In genomic region chr16:75151798-75152197, GRCh38 we compare ENCODE assay signal across 19 cellular contexts. TPM values are rescaled to one million over a fixed set of nuclear protein-coding genes. Genes with fewer than 3 reads are reported as not detected.
"Had no signal": no experiment of that assay in that cellular context is flagged by ENCODE, and none has a peak within 500 bp of the region (broad histone marks: within the 10 kb centered on the region; RNA-seq: fewer than 3 reads in every experiment).

No MANE protein-coding gene starts in this region.

- ATAC-seq: lower lobe of right lung had no signal

- H3K27me3 ChIP-seq: ascending aorta, sigmoid colon, suprapubic skin, transverse colon, uterus had no signal

- DNase-seq: activated CD4-positive, alpha-beta memory T cell treated with anti-CD3 and anti-CD28 coated beads for 36 hours; activated naive CD4-positive, alpha-beta T cell; cerebellar nuclear complex; cortex of kidney; head of caudate nucleus; lower lobe of right lung; nephron progenitor cell; nucleus accumbens; sigmoid colon; stimulated activated CD4-positive, alpha-beta T cell treated with anti-CD3 and anti-CD28 coated beads, Interleukin-4, amount 100 ng/mL, for 24 hours; stimulated activated naive CD4-positive, alpha-beta T cell treated with Interleukin-2 at 50 U/mL for 16 hours; transverse colon; uterus had no signal

- H3K27ac Mint-ChIP-seq: nephron progenitor cell had no signal

- H3K4me1 ChIP-seq: uterus had no signal

- H3K9me3 ChIP-seq: uterus had no signal

- H3K36me3 ChIP-seq: uterus had no signal

- H3K27ac ChIP-seq: ascending aorta, lower lobe of right lung, sigmoid colon, suprapubic skin, transverse colon, uterus, VCaP had no signal

- H3K27me3 Mint-ChIP-seq: activated CD4-positive, alpha-beta memory T cell treated with anti-CD3 and anti-CD28 coated beads for 36 hours had no signal

- H3K4me3 ChIP-seq: ascending aorta, lower lobe of right lung, sigmoid colon, suprapubic skin, transverse colon, uterus had no signal

- H3K4me3 Mint-ChIP-seq: activated CD4-positive, alpha-beta memory T cell treated with anti-CD3 and anti-CD28 coated beads for 36 hours had no signal

RNA-seq across cellular contexts. Expression of gene CTRB2, which starts 55.2 kb away (rescaled TPM):
- total RNA-seq: activated CD4-positive, alpha-beta memory T cell treated with anti-CD3 and anti-CD28 coated beads for 36 hours; ascending aorta; bronchial epithelial cell; frontal cortex; sigmoid colon; suprapubic skin; T-helper 1 cell treated with Interleukin-12 subunit alpha and Interleukin-12 subunit beta and Interleukin-4 antibody, amounts not matched to agents 30 ng/mL and 1 ng/mL, for 36 hours; transverse colon; uterus had no signal
